Comparison of ENCODE assay signal across 1 cellular context in genomic region chr10:125689955-125690569, GRCh38.
A peak's percentile ranks its signal among the peaks of the same experiment; 100 is the strongest.
TF ChIP-seq lines count a peak whose summit lies in the region.

No MANE protein-coding gene starts in this region.

TF ChIP-seq in HEK293, 187 proteins besides CTCF, POLR2A, EP300 and RAD21 (continued from another document):
- peak; percentile 34; the same call in 1 of the 2 replicates for TF ChIP-seq TSHZ1 (tag by site-specific recombination; IDR thresholded peaks at IDR 0.05; ENCODE audit: borderline replicate concordance)
- TF ChIP-seq ZSCAN30 (tag by site-specific recombination; IDR thresholded peaks at IDR 0.05) = 0 out of 2 replicates have a peak, but pooled peaks have one; percentile 23
- no peak for TF ChIP-seq ZNF670 (tag by site-specific recombination; IDR thresholded peaks at IDR 0.05; ENCODE audit: low read depth)
- TF ChIP-seq IKZF3 (tag by site-specific recombination; IDR thresholded peaks at IDR 0.05) = 0 out of 2 replicates have a peak, but pooled peaks have one; percentile 42
- no peak for TF ChIP-seq PATZ1 (tag by site-specific recombination; IDR thresholded peaks at IDR 0.05)
- TF ChIP-seq ZFHX2 (tag by site-specific recombination; conservative IDR thresholded peaks at IDR 0.05) = no peak
- 0 out of 2 replicates have a peak, but pooled peaks have one; percentile 25 for TF ChIP-seq ZXDB (tag by site-specific recombination; IDR thresholded peaks at IDR 0.05)
- TF ChIP-seq ZNF148 (tag by site-specific recombination; IDR thresholded peaks at IDR 0.05; ENCODE audit: borderline replicate concordance) = no peak
- no peak for TF ChIP-seq ZNF335 (tag by site-specific recombination; conservative IDR thresholded peaks at IDR 0.05)
- TF ChIP-seq ZBTB44 (tag by site-specific recombination; IDR thresholded peaks at IDR 0.05) = peak; percentile 58; the same call in 1 of the 2 replicates
- TF ChIP-seq ZNF501 (tag by site-specific recombination; IDR thresholded peaks at IDR 0.05) = peak; percentile 42; the same call in 1 of the 2 replicates
- TF ChIP-seq BCL11B (tag by site-specific recombination; IDR thresholded peaks at IDR 0.05; ENCODE audit: low read depth) = 0 out of 2 replicates have a peak, but pooled peaks have one; percentile 32
- TF ChIP-seq PRDM4 (tag by site-specific recombination; IDR thresholded peaks at IDR 0.05) = peak; percentile 54; the same call in 1 of the 2 replicates
- 0 out of 2 replicates have a peak, but pooled peaks have one; percentile 23 for TF ChIP-seq ZNF600 (tag by site-specific recombination; IDR thresholded peaks at IDR 0.05)
- TF ChIP-seq WT1 (tag by site-specific recombination; IDR thresholded peaks at IDR 0.05) = 0 out of 2 replicates have a peak, but pooled peaks have one; percentile 37
- peak; percentile 82 for TF ChIP-seq FEZF1 (tag by site-specific recombination; IDR thresholded peaks at IDR 0.05)
- TF ChIP-seq ZNF580 (tag by site-specific recombination; IDR thresholded peaks at IDR 0.05) = 0 out of 2 replicates have a peak, but pooled peaks have one; percentile 48
- TF ChIP-seq ZBTB48 (tag by site-specific recombination; IDR thresholded peaks at IDR 0.05) = peak; percentile 66
- TF ChIP-seq ZEB2 (tag by site-specific recombination; IDR thresholded peaks at IDR 0.05) = 0 out of 2 replicates have a peak, but pooled peaks have one; percentile 30
- TF ChIP-seq BCL11A (tag by site-specific recombination; IDR thresholded peaks at IDR 0.05; ENCODE audit: low read depth) = no peak
- 0 out of 2 replicates have a peak, but pooled peaks have one; percentile 34 for TF ChIP-seq OVOL3 (tag by site-specific recombination; IDR thresholded peaks at IDR 0.05)
- TF ChIP-seq ZNF677 (tag by site-specific recombination; IDR thresholded peaks at IDR 0.05) = no peak
- TF ChIP-seq PRDM6 (tag by site-specific recombination; IDR thresholded peaks at IDR 0.05) = peak; percentile 56
